Comparison of ENCODE assay signal across 11 cellular contexts in genomic region chr9:133419005-133419404, GRCh38. TPM values are rescaled to one million over a fixed set of nuclear protein-coding genes. Genes with fewer than 3 reads are reported as not detected.
DNase-seq lines count a peak whose midpoint lies in the region; ATAC-seq and TF ChIP-seq lines count a peak whose summit lies in the region.
"Had no signal": no experiment of that assay in that cellular context is flagged by ENCODE, and none has a peak within 500 bp of the region (broad histone marks: within the 10 kb centered on the region; RNA-seq: fewer than 3 reads in every experiment).

No MANE protein-coding gene starts in this region.

- peak overlapping the region; percentile 90 for H3K4me3 Mint-ChIP-seq in T-helper 1 cell treated with Interleukin-12 subunit alpha and Interleukin-12 subunit beta and Interleukin-4 antibody, amounts not matched to agents 30 μg/mL and 1 μg/mL, for 36 hours
- H3K4me3 Mint-ChIP-seq in endodermal cell = peak overlapping the region; percentile 87
- H3K4me3 Mint-ChIP-seq in osteocyte (ENCODE audit: unreplicated experiment) = peak overlapping the region; percentile 91

- peaks cover 2% of the 10 kb centered on the region for H3K4me1 ChIP-seq in endodermal cell (ENCODE audit: control insufficient read depth, insufficient read depth, low read length)

- peaks cover 7% of the 10 kb centered on the region for H3K36me3 Mint-ChIP-seq in T-helper 1 cell treated with Interleukin-12 subunit alpha and Interleukin-12 subunit beta and Interleukin-4 antibody, amounts not matched to agents 30 μg/mL and 1 μg/mL, for 36 hours (ENCODE audit: low read depth)
- H3K36me3 Mint-ChIP-seq in endodermal cell (ENCODE audit: low read depth) (peaks cover 20% of the 10 kb centered on the region), osteocyte (ENCODE audit: unreplicated experiment) (peaks cover 7% of the 10 kb centered on the region)

- no peaks in the 10 kb centered on the region for H3K9me3 Mint-ChIP-seq in T-helper 1 cell treated with Interleukin-12 subunit alpha and Interleukin-12 subunit beta and Interleukin-4 antibody, amounts not matched to agents 30 μg/mL and 1 μg/mL, for 36 hours
- peaks cover 15% of the 10 kb centered on the region for H3K9me3 Mint-ChIP-seq in endodermal cell
- no peaks in the 10 kb centered on the region for H3K9me3 Mint-ChIP-seq in osteocyte (ENCODE audit: unreplicated experiment)

- no peak for TF ChIP-seq CTCF in endodermal cell (conservative IDR thresholded peaks at IDR 0.05)
- TF ChIP-seq CTCF in osteocyte (IDR thresholded peaks at IDR 0.05) = no peak

- H3K27ac ChIP-seq in endodermal cell (ENCODE audit: low read depth, low read length) = no peak overlapping the region

- H3K4me3 ChIP-seq in endodermal cell (ENCODE audit: low read length) = peak overlapping the region; percentile 97

- H3K27ac Mint-ChIP-seq in T-helper 1 cell treated with Interleukin-12 subunit alpha and Interleukin-12 subunit beta and Interleukin-4 antibody, amounts not matched to agents 30 μg/mL and 1 μg/mL, for 36 hours = peak overlapping the region; percentile 63
- H3K27ac Mint-ChIP-seq in endodermal cell (no peak overlapping the region), osteocyte (ENCODE audit: unreplicated experiment) (peak overlapping the region; percentile 41)

- H3K9ac ChIP-seq in endodermal cell (ENCODE audit: extremely low read depth, low read length, poor library complexity, severe bottlenecking) = no peak overlapping the region

- H3K4me1 Mint-ChIP-seq in T-helper 1 cell treated with Interleukin-12 subunit alpha and Interleukin-12 subunit beta and Interleukin-4 antibody, amounts not matched to agents 30 μg/mL and 1 μg/mL, for 36 hours (ENCODE audit: low read depth) = peaks cover 44% of the 10 kb centered on the region
- peaks cover 15% of the 10 kb centered on the region for H3K4me1 Mint-ChIP-seq in endodermal cell
- peaks cover 30% of the 10 kb centered on the region for H3K4me1 Mint-ChIP-seq in osteocyte (ENCODE audit: unreplicated experiment)

- H3K9me3 ChIP-seq in endodermal cell (ENCODE audit: control insufficient read depth, low read length) = peaks cover 9% of the 10 kb centered on the region
- H3K9me3 ChIP-seq: ascending aorta, upper lobe of left lung had no signal

- H3K36me3 ChIP-seq in endodermal cell (ENCODE audit: control insufficient read depth, insufficient read depth, low read length) = peaks cover 14% of the 10 kb centered on the region

- no peaks in the 10 kb centered on the region for H3K27me3 Mint-ChIP-seq in T-helper 1 cell treated with Interleukin-12 subunit alpha and Interleukin-12 subunit beta and Interleukin-4 antibody, amounts not matched to agents 30 μg/mL and 1 μg/mL, for 36 hours (ENCODE audit: low read depth)
- H3K27me3 Mint-ChIP-seq in endodermal cell (ENCODE audit: insufficient read depth) (no peaks in the 10 kb centered on the region), osteocyte (ENCODE audit: unreplicated experiment) (no peaks in the 10 kb centered on the region)

- 59 to 71% methylated on average over 11 to 13 of the region's 13 CpGs for WGBS in endodermal cell (ENCODE audit: insufficient coverage in 1 of 2, insufficient read length in 1 of 2), 2 experiments

- no peak for ATAC-seq in GM18520 (IDR thresholded peaks at IDR 0.05; ENCODE audit: unreplicated experiment)
- ATAC-seq in HG02759 (IDR thresholded peaks at IDR 0.05; ENCODE audit: unreplicated experiment) = no peak

- H3K27me3 ChIP-seq in endodermal cell (ENCODE audit: control insufficient read depth, insufficient read depth, low read length, poor library complexity, severe bottlenecking) = no peaks in the 10 kb centered on the region
- H3K27me3 ChIP-seq: ascending aorta, upper lobe of left lung had no signal

- DNase-seq in T-helper 1 cell = no peak
- DNase-seq in RKO (ENCODE audit: low spot score) = peak; percentile 85
- DNase-seq in endodermal cell = peak; percentile 29
- no peak for DNase-seq in osteocyte (ENCODE audit: extremely low spot score, unreplicated experiment)
- DNase-seq in medulla oblongata (ENCODE audit: extremely low spot score) = no peak
- DNase-seq: NCI-H1092 treated with DMSO at 0.1 percent for 48 hours had no signal

RNA-seq across cellular contexts. Expression of gene REXO4, which starts 1.2 kb away (rescaled TPM):
- total RNA-seq in endodermal cell (10 to 100 TPM; 30.2 to 36.5 TPM), osteocyte (22.2 and 22.8 TPM in 2 replicates)
- 23.1 TPM for polyA plus RNA-seq in endodermal cell (2013, experiment 1 of 2)
- polyA plus RNA-seq in endodermal cell (2013, experiment 2 of 2) = 20.9 TPM

RNA-seq across cellular contexts. Expression of gene ADAMTS13, which starts 3.2 kb away (rescaled TPM):
- total RNA-seq in endodermal cell (10 to 100 TPM; 13.5 to 21.7 TPM), osteocyte (7.4 and 8.8 TPM in 2 replicates)
- 9.7 TPM for polyA plus RNA-seq in endodermal cell (2013, experiment 1 of 2)
- polyA plus RNA-seq in endodermal cell (2013, experiment 2 of 2) = 7.6 TPM

RNA-seq across cellular contexts. Expression of gene CACFD1, which starts 40.8 kb away (rescaled TPM):
- total RNA-seq in endodermal cell (10 to 100 TPM; 30.6 to 35.0 TPM), osteocyte (28.9 and 29.3 TPM in 2 replicates)
- 26.8 TPM for polyA plus RNA-seq in endodermal cell (2013, experiment 1 of 2)
- 26.0 TPM for polyA plus RNA-seq in endodermal cell (2013, experiment 2 of 2)

RNA-seq across cellular contexts. Expression of gene STKLD1, which starts 42.8 kb away (rescaled TPM):
- total RNA-seq in endodermal cell (under 1 TPM in 1 of 2 donors, not detected in 1; 0.95 TPM), osteocyte (3.5 and 5.1 TPM in 2 replicates)
- 2.0 TPM for polyA plus RNA-seq in endodermal cell (2013, experiment 1 of 2)
- 1.2 TPM for polyA plus RNA-seq in endodermal cell (2013, experiment 2 of 2)
- total RNA-seq: ascending aorta had no signal

RNA-seq across cellular contexts. Expression of gene SURF4, which starts 43.1 kb away (rescaled TPM):
- total RNA-seq in endodermal cell (100 to 1,000 TPM; 178 to 187 TPM), osteocyte (190 and 201 TPM in 2 replicates)
- polyA plus RNA-seq in endodermal cell (2013, experiment 1 of 2) = 109 TPM
- 106 TPM for polyA plus RNA-seq in endodermal cell (2013, experiment 2 of 2)

Comparison
In these comparisons a context has a peak if more than half of its experiments do, and no peak if none do; other contexts are left out.
1. DNase-seq: peak in RKO (single experiment) and endodermal cell (single experiment); none in T-helper 1 cell (0 of 5), osteocyte (single experiment) and medulla oblongata (single experiment).
2. Peak in every context shown above with its lines, with median percentiles within 50 percentile points of each other: H3K4me3 Mint-ChIP-seq.